ENCODE assay signal across 9 cellular contexts in genomic region chr7:6730343-6730633, GRCh38. TPM values are rescaled to one million over a fixed set of nuclear protein-coding genes. Genes with fewer than 3 reads are reported as not detected.
A peak's percentile ranks its signal among the peaks of the same experiment; 100 is the strongest.
DNase-seq lines count a peak whose midpoint lies in the region; ATAC-seq, FAIRE-seq and TF ChIP-seq lines count a peak whose summit lies in the region.
"Had no signal": no experiment of that assay in that cellular context is flagged by ENCODE, and none has a peak within 500 bp of the region (broad histone marks: within the 10 kb centered on the region; RNA-seq: fewer than 3 reads in every experiment).

No MANE protein-coding gene starts in this region.

- H3K4me2 ChIP-seq in GM23338, result peak overlapping the region; percentile 85

- H3K36me3 ChIP-seq in GM23338 (ENCODE audit: insufficient read depth) (peaks cover 6% of the 10 kb centered on the region), SJSA1 (peaks cover 18% of the 10 kb centered on the region), pancreas (peaks cover 0 to under 1% (median 0%) of the 10 kb centered on the region in 3 donors)

- H3K9me3 Mint-ChIP-seq in GM23338, result no peaks in the 10 kb centered on the region

- H3K27ac ChIP-seq in GM23338 (ENCODE audit: low read depth) (no peak overlapping the region), SJSA1 (peak overlapping the region; percentile 73), pancreas (peak overlapping the region in 1 of 4 donors; percentile 59)

- ATAC-seq in GM23338 (no peak), pancreas (peak; percentile 24 to 59 (median 42))

- no peaks in the 10 kb centered on the region for H3F3A ChIP-seq in GM23338 (replicated peaks; ENCODE audit: low read depth)

- H3K27me3 ChIP-seq in GM23338 (ENCODE audit: insufficient read depth) (no peaks in the 10 kb centered on the region), SJSA1 (replicated peaks) (no peaks in the 10 kb centered on the region), pancreas (no peaks in the 10 kb centered on the region)

- no peaks in the 10 kb centered on the region for H3K9me3 ChIP-seq in SJSA1 (replicated peaks)
- H3K9me3 ChIP-seq in pancreas, result no peaks in the 10 kb centered on the region

- H3K27me3 Mint-ChIP-seq in GM23338 (ENCODE audit: insufficient read depth, low read depth, poor library complexity), result peaks cover 14% of the 10 kb centered on the region

- peak overlapping the region; percentile 93 for H3K4me3 Mint-ChIP-seq in GM23338

- H3K4me3 ChIP-seq in GM23338, result peak overlapping the region; percentile 74
- H3K4me3 ChIP-seq in SJSA1, result peak overlapping the region; percentile 76
- H3K4me3 ChIP-seq in fibroblast of the aortic adventitia (ENCODE audit: low read depth, low read length), result peak overlapping the region; percentile 87
- peak overlapping the region; percentile 93 to 99 (median 96) for H3K4me3 ChIP-seq in pancreas

- peaks cover 2% of the 10 kb centered on the region; the same call in 2 of the 3 replicates for H3K4me1 Mint-ChIP-seq in GM23338

- H4K20me1 ChIP-seq in GM23338 (replicated peaks; ENCODE audit: insufficient read depth), result peaks cover 5% of the 10 kb centered on the region; the same call in 1 of the 2 replicates

- intact Hi-C loops in pancreas (cut with DNase I), result no loop called here

- no peak for TF ChIP-seq CTCF in GM23338 (conservative IDR thresholded peaks at IDR 0.05; ENCODE audit: low read depth in 2 of 2)
- TF ChIP-seq CTCF in fibroblast of the aortic adventitia (IDR thresholded peaks at IDR 0.05; ENCODE audit: insufficient read depth, low read length), result no peak
- no peak for TF ChIP-seq CTCF in pancreas (IDR thresholded peaks at IDR 0.05)

- peaks cover 22% of the 10 kb centered on the region for H3K79me2 ChIP-seq in GM23338 (replicated peaks; ENCODE audit: insufficient read depth)

- H3K36me3 Mint-ChIP-seq in GM23338 (ENCODE audit: low read depth), result peaks cover 32% of the 10 kb centered on the region

- 1 to 2% methylated on average over 18 of the region's 18 CpGs for WGBS in pancreas, 2 donors

- no peak overlapping the region for H2AFZ ChIP-seq in GM23338

- no peaks in the 10 kb centered on the region for H3K9me2 ChIP-seq in GM23338 (ENCODE audit: insufficient read depth)

- FAIRE-seq in pancreas (lab: Jason Lieb, UNC), result no peak

- DNase-seq in GM23338 (ENCODE audit: low spot score) (peak; percentile 50), SJSA1 (ENCODE audit: low read depth in 1 of 2, low spot score in 2 of 2) (no peak), fibroblast of the aortic adventitia (ENCODE audit: low read depth) (no peak), pancreas (no peak), CD1c-positive myeloid dendritic cell (ENCODE audit: extremely low spot score) (no peak), NCI-H446 treated with DMSO at 0.1 percent for 48 hours (lab: John Stamatoyannopoulos, UW) (no peak), DMS114 treated with DMSO at 0.1 percent for 48 hours (lab: John Stamatoyannopoulos, UW; ENCODE audit: unreplicated experiment) (no peak), NK-92 (lab: John Stamatoyannopoulos, UW; ENCODE audit: unreplicated experiment) (no peak)

- H3K4me1 ChIP-seq in GM23338 (ENCODE audit: insufficient read depth) (peaks cover 5% of the 10 kb centered on the region; the same call in 1 of the 2 replicates), SJSA1 (replicated peaks) (peaks cover 5% of the 10 kb centered on the region), pancreas (peaks cover 0 to 5% (median 4%) of the 10 kb centered on the region in 3 donors)

- no peak overlapping the region; the same call in 1 of the 2 replicates for H3K27ac Mint-ChIP-seq in GM23338

TF ChIP-seq in GM23338, 12 proteins besides CTCF, POLR2A, EP300 and RAD21:
- no peak for TF ChIP-seq EZH2phosphoT487 (IDR thresholded peaks at IDR 0.05; ENCODE audit: unreplicated experiment)
- no peak for TF ChIP-seq ETS1 (IDR thresholded peaks at IDR 0.05)
- no peak for TF ChIP-seq JUNB (IDR thresholded peaks at IDR 0.05; ENCODE audit: unreplicated experiment)

RNA-seq across cellular contexts. Expression of gene ZNF12, which starts 23.5 kb away (rescaled TPM):
- 16.9 and 17.8 TPM in 2 replicates for total RNA-seq in GM23338 (2014; rRNA removed; shearing (Covaris generic))
- 8.5 and 9.6 TPM in 2 replicates for polyA plus RNA-seq in GM23338 (2016; fragmentation: Nextera tagmentation; extraction: Ambion mirVana)
- total RNA-seq in SJSA1 (2014; rRNA removed; shearing (Covaris generic)), result 17.4 and 18.9 TPM in 2 replicates
- total RNA-seq in fibroblast of the aortic adventitia (ENCODE audit: low replicate concordance), result 16.9 and 36.9 TPM in 2 replicates
- total RNA-seq in pancreas, result 10 to 100 TPM in 3 of 6 donors, 1 to 10 TPM in 3; 7.9 to 15.3 (median 10.2) TPM
- 1 to 10 TPM; 5.9 to 7.2 TPM for polyA plus RNA-seq in pancreas

RNA-seq across cellular contexts. Expression of gene RSPH10B2, which starts 23.6 kb away (rescaled TPM):
- 1.1 and 1.2 TPM in 2 replicates for total RNA-seq in GM23338 (2014; rRNA removed; shearing (Covaris generic))
- polyA plus RNA-seq in GM23338 (2016; fragmentation: Nextera tagmentation; extraction: Ambion mirVana) (0.29 and 0.64 TPM in 2 replicates), pancreas (not detected)
- total RNA-seq in SJSA1 (2014; rRNA removed; shearing (Covaris generic)), result not detected in 2 replicates
- total RNA-seq in fibroblast of the aortic adventitia (ENCODE audit: low replicate concordance) (not detected in 2 replicates), pancreas (under 1 TPM in 2 of 6 donors, not detected in 4; 0.06 to 0.37 TPM)
- total RNA-seq: subcutaneous adipose tissue had no signal
